8 cellular contexts compared by ENCODE assay signal in the genomic region with DNA sequence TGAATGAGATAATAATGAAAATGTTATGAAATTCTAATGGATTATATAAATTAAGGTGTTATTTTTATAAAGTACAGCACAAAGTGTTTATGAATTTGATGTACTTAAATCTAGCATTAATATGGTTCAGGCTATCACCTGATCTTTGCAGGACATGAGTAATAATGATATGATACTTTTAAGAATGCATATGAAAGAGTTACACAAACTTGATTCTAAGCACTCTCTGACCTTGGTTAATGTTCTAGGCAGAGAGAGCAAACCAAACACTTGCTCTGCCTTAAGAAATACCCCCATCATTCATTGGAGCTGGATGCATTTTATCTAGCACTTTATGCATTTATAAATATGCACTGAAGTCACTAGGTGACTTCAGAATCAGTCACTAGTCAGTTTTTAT.
"Had no signal": no experiment of that assay in that cellular context is flagged by ENCODE, and none has a peak within 500 bp of the region (broad histone marks: within the 10 kb centered on the region; RNA-seq: fewer than 3 reads in every experiment).

No MANE protein-coding gene starts in this region.

- H3K9me3 ChIP-seq: HAP-1 had no signal

- H3K36me3 ChIP-seq: HAP-1 had no signal

- H3K27ac ChIP-seq: GM23248, HL-60 had no signal

- H3K4me3 ChIP-seq: GM23248, HAP-1 had no signal

- DNase-seq: GM23248, GOT3, H7, HFFc6 had no signal

- ATAC-seq: HCT116, HepG2 had no signal
